Comparison of ENCODE assay signal across 10 cellular contexts in the genomic region with DNA sequence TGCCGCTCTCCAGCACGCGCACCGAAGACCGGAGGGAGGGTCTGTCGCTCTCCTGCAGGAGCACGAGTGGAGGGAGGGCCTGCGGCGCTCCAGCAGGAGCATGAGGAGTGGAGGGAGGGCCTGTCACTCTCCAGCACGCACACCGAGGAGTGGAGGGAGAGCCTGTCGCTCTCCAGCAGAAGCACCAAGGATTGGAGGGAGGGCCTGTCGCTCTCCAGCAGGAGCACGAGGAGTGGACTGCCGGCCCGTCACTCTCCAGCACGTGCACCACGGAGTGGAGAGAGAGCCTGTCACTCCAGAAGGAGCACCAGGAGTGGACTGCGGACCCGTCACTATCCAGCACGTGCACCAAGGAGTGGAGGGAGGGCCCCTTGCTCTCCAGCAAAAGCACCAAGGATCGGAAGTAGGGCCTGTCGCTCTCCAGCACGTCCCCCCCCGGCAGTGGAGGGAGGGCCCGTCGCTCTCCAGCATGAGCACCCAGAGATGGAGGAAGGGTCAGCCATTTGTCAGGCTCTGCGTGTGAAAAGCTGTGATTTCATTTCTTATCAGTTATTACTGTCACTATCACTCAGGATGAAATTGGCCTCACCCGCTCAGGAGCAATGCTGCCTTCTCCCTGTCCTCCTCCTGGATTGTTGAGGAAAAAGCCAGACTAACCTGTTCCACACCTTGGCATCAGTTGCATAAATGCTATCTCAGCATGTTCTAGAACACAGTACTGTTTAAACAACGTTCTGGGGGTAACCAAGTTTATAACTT. TPM values are rescaled to one million over a fixed set of nuclear protein-coding genes. Genes with fewer than 3 reads are reported as not detected.
DNase-seq lines count a peak whose midpoint lies in the region; ATAC-seq and TF ChIP-seq lines count a peak whose summit lies in the region.
"Had no signal": no experiment of that assay in that cellular context is flagged by ENCODE, and none has a peak within 500 bp of the region (broad histone marks: within the 10 kb centered on the region; RNA-seq: fewer than 3 reads in every experiment).

No MANE protein-coding gene starts in this region.

- no peak overlapping the region for H4K8ac ChIP-seq in neuronal stem cell (ENCODE audit: low read depth, low read length)

- H3K4me2 ChIP-seq in neuronal stem cell (ENCODE audit: insufficient read depth, low read length, poor library complexity, severe bottlenecking) = no peak overlapping the region

- no peak overlapping the region for H2BK12ac ChIP-seq in neuronal stem cell (ENCODE audit: low read length)

- POLR2A ChIA-PET in CD8-positive, alpha-beta T cell (lab: Charles Lee) = interaction anchor here (0.7 to 0.8 kb wide), 4 partner anchors 21 to 91 kb away, joined by 3 to 4 read pairs (median 4); partner anchors contain the start of gene RPS7

- H3K4me1 ChIP-seq in CD8-positive, alpha-beta T cell (ENCODE audit: insufficient read depth, low read length) = no peaks in the 10 kb centered on the region
- H3K4me1 ChIP-seq in neuronal stem cell (ENCODE audit: control insufficient read depth in 2 of 2, insufficient read depth in 1 of 2, low read depth in 1 of 2, low read length in 2 of 2) = no peaks in the 10 kb centered on the region

- H3K79me1 ChIP-seq in neuronal stem cell (ENCODE audit: low read depth, low read length) = peaks cover 2% of the 10 kb centered on the region

- H2BK15ac ChIP-seq in neuronal stem cell (ENCODE audit: low read length) = no peak overlapping the region

- H2AK5ac ChIP-seq in neuronal stem cell (ENCODE audit: low read depth, low read length) = peak overlapping the region; percentile 50

- H3K36me3 ChIP-seq in CD8-positive, alpha-beta T cell (ENCODE audit: insufficient read depth, low read length) = peaks cover 4% of the 10 kb centered on the region
- peaks cover 4 to 48% of the 10 kb centered on the region in 2 donors for H3K36me3 ChIP-seq in neuronal stem cell (replicated peaks in 1 of 2; ENCODE audit: control insufficient read depth in 2 of 2, insufficient read depth in 2 of 2, low read length in 2 of 2)

- no peak overlapping the region for H3K4me3 ChIP-seq in CD8-positive, alpha-beta T cell (ENCODE audit: low read depth, low read length)
- H3K4me3 ChIP-seq in fibroblast of the aortic adventitia (ENCODE audit: low read depth, low read length) (no peak overlapping the region), neuronal stem cell (ENCODE audit: low read length in 2 of 2) (no peak overlapping the region)

- no peaks in the 10 kb centered on the region for H3K9me3 ChIP-seq in CD8-positive, alpha-beta T cell (ENCODE audit: low read length)
- peaks cover 0 to 21% of the 10 kb centered on the region in 2 donors for H3K9me3 ChIP-seq in neuronal stem cell (replicated peaks in 1 of 2; ENCODE audit: control insufficient read depth in 2 of 2, insufficient read depth in 1 of 2, low read depth in 1 of 2, low read length in 2 of 2)

- H3K36me3 Mint-ChIP-seq in CD8-positive, alpha-beta T cell = peaks cover 37% of the 10 kb centered on the region
- H3K36me3 Mint-ChIP-seq in HFFc6 (ENCODE audit: low read depth) = peaks cover 18% of the 10 kb centered on the region

- H3K9ac ChIP-seq in neuronal stem cell (ENCODE audit: low read depth, low read length, poor library complexity) = peak overlapping the region; percentile 63

- TF ChIP-seq CTCF in CD8-positive, alpha-beta T cell (IDR thresholded peaks at IDR 0.05) = no peak
- TF ChIP-seq CTCF in fibroblast of the aortic adventitia (IDR thresholded peaks at IDR 0.05; ENCODE audit: insufficient read depth, low read length) (no peak), HFFc6 (IDR thresholded peaks at IDR 0.05) (no peak)

- no peak overlapping the region for H3K14ac ChIP-seq in neuronal stem cell (ENCODE audit: low read length)

- H2BK5ac ChIP-seq in neuronal stem cell (ENCODE audit: low read length) = no peak overlapping the region

- no peak overlapping the region for H4K91ac ChIP-seq in neuronal stem cell (ENCODE audit: low read depth, low read length, poor library complexity)

- CTCF ChIA-PET in CD8-positive, alpha-beta T cell (lab: Charles Lee) = no interaction called here

- H2BK120ac ChIP-seq in neuronal stem cell (ENCODE audit: low read depth, low read length) = no peak overlapping the region

- no peak overlapping the region for H3K18ac ChIP-seq in neuronal stem cell (ENCODE audit: low read length)

- no peak overlapping the region for H3K4ac ChIP-seq in neuronal stem cell (ENCODE audit: low read length)

- peak in 1 of 7 experiments; percentile 73 for DNase-seq in CD8-positive, alpha-beta T cell
- peak; percentile 9 for DNase-seq in NCI-H1105 (lab: John Stamatoyannopoulos, UW)
- peak; percentile 71 for DNase-seq in fibroblast of the aortic adventitia (ENCODE audit: low read depth)
- no peak for DNase-seq in neuronal stem cell (ENCODE audit: low spot score)
- DNase-seq in HFFc6 = no peak
- DNase-seq in NCI-H748 (lab: John Stamatoyannopoulos, UW; ENCODE audit: unreplicated experiment) = no peak
- DNase-seq: DMS79, nephron progenitor cell had no signal

- intact Hi-C loops in CD8-positive, alpha-beta T cell (cut with DNase I, micrococcal nuclease) = loop anchor here in 1 of 2 experiments (5.0 kb wide), 1 partner anchor 34 kb away; the partner anchor contains the start of gene ADI1

- WGBS in neuronal stem cell (ENCODE audit: extremely low coverage in 2 of 2, insufficient read length in 2 of 2, insufficient replicate concordance in 1 of 2), 2 donors = no CpG with 5 or more reads among the region's 30 CpGs

- ATAC-seq in CD8-positive, alpha-beta T cell = peak; percentile 94
- ATAC-seq in HG02798 (IDR thresholded peaks at IDR 0.05; ENCODE audit: poor library complexity, unreplicated experiment) (no peak), HG03280 (IDR thresholded peaks at IDR 0.05; ENCODE audit: unreplicated experiment) (no peak)

- H2AFZ ChIP-seq in neuronal stem cell (ENCODE audit: low read length) = no peak overlapping the region

- no peaks in the 10 kb centered on the region for H3K27me3 ChIP-seq in CD8-positive, alpha-beta T cell (ENCODE audit: insufficient read depth, low read length)
- H3K27me3 ChIP-seq in neuronal stem cell (ENCODE audit: control insufficient read depth in 3 of 3, insufficient read depth in 3 of 3, low read depth in 1 of 3, low read length in 3 of 3) = no peaks in the 10 kb centered on the region

- peaks cover 9% of the 10 kb centered on the region for H3K4me1 Mint-ChIP-seq in CD8-positive, alpha-beta T cell (ENCODE audit: low read depth)
- no peaks in the 10 kb centered on the region for H3K4me1 Mint-ChIP-seq in HFFc6 (ENCODE audit: low read depth)

- peak overlapping the region; percentile 29 for H3K23ac ChIP-seq in neuronal stem cell (ENCODE audit: low read depth, low read length, poor library complexity)

- H3K27me3 Mint-ChIP-seq in CD8-positive, alpha-beta T cell (ENCODE audit: low read depth) = no peaks in the 10 kb centered on the region
- peaks cover 7% of the 10 kb centered on the region for H3K27me3 Mint-ChIP-seq in HFFc6 (ENCODE audit: insufficient read depth)

- peak overlapping the region; percentile 22 for H3K27ac Mint-ChIP-seq in CD8-positive, alpha-beta T cell
- H3K27ac Mint-ChIP-seq in HFFc6 = no peak overlapping the region
- H3K27ac Mint-ChIP-seq: nephron progenitor cell had no signal

- no peaks in the 10 kb centered on the region for H3K9me3 Mint-ChIP-seq in CD8-positive, alpha-beta T cell
- H3K9me3 Mint-ChIP-seq in HFFc6 = no peaks in the 10 kb centered on the region

- H3K27ac ChIP-seq in CD8-positive, alpha-beta T cell (ENCODE audit: low read depth, low read length) = no peak overlapping the region
- no peak overlapping the region for H3K27ac ChIP-seq in neuronal stem cell (replicated peaks; ENCODE audit: low read length)

- H3K4me3 Mint-ChIP-seq in CD8-positive, alpha-beta T cell = peak overlapping the region; percentile 49
- no peak overlapping the region for H3K4me3 Mint-ChIP-seq in HFFc6
- H3K4me3 Mint-ChIP-seq: nephron progenitor cell had no signal

RNA-seq across cellular contexts. Expression of gene ADI1, which starts 35.9 kb away (rescaled TPM):
- 10 to 100 TPM; 21.9 to 22.4 TPM for total RNA-seq in CD8-positive, alpha-beta T cell
- total RNA-seq in fibroblast of the aortic adventitia (ENCODE audit: low replicate concordance) = 41.6 and 44.7 TPM in 2 replicates
- polyA plus RNA-seq in neuronal stem cell (2013, experiment 1 of 2) = 23.7 TPM
- 23.8 TPM for polyA plus RNA-seq in neuronal stem cell (2013, experiment 2 of 2)
- 10 to 100 TPM; 66.6 to 94.2 (median 75.5) TPM for total RNA-seq in HFFc6 (2021; fragmentation: NEBNext Ultra II Directional; extraction: Animal tissue kit (Norgen Biotek cat#: 25700))

Comparison
In these comparisons a context has a peak if more than half of its experiments do, and no peak if none do; other contexts are left out.
1. DNase-seq: peak in NCI-H1105 (single experiment) and fibroblast of the aortic adventitia (single experiment); none in neuronal stem cell (single experiment), HFFc6 (single experiment) and NCI-H748 (single experiment).